ENCODE assay signal across 10 cellular contexts in genomic region chr1:200741808-200742207, GRCh38. TPM values are rescaled to one million over a fixed set of nuclear protein-coding genes. Genes with fewer than 3 reads are reported as not detected.
A peak's percentile ranks its signal among the peaks of the same experiment; 100 is the strongest.
DNase-seq lines count a peak whose midpoint lies in the region; ATAC-seq and TF ChIP-seq lines count a peak whose summit lies in the region.
"Had no signal": no experiment of that assay in that cellular context is flagged by ENCODE, and none has a peak within 500 bp of the region (broad histone marks: within the 10 kb centered on the region; RNA-seq: fewer than 3 reads in every experiment).

No MANE protein-coding gene starts in this region.

- H3K36me3 ChIP-seq in RWPE2 (ENCODE audit: low read depth) (peaks cover 64% of the 10 kb centered on the region), skeletal muscle tissue (ENCODE audit: control insufficient read depth in 3 of 3, insufficient read depth in 3 of 3, low read length in 3 of 3) (peaks cover 0 to 1% (median 0%) of the 10 kb centered on the region in 3 donors), transverse colon (no peaks in the 10 kb centered on the region)

- in situ Hi-C loops in transverse colon (cut with MboI; ENCODE audit: low pct_ligation_motif_present in 1 of 4, low pct_unique_long_range_greater_than_20kb in 1 of 4, low sequenced_read_pairs in 3 of 4), result no loop called here

- no peak for TF ChIP-seq EP300 in transverse colon (IDR thresholded peaks at IDR 0.05; ENCODE audit: low read depth)

- TF ChIP-seq CTCF in RWPE2 (IDR thresholded peaks at IDR 0.05; ENCODE audit: poor library complexity, severe bottlenecking) (no peak), fibroblast of the aortic adventitia (IDR thresholded peaks at IDR 0.05; ENCODE audit: insufficient read depth, low read length) (no peak), transverse colon (IDR thresholded peaks at IDR 0.05) (no peak)

- peak overlapping the region; percentile 100 for H3K4me3 ChIP-seq in RWPE2 (ENCODE audit: severe bottlenecking)
- peak overlapping the region; percentile 98 for H3K4me3 ChIP-seq in fibroblast of the aortic adventitia (ENCODE audit: low read depth, low read length)
- peak overlapping the region in 2 of 3 donors; percentile 10 to 49 for H3K4me3 ChIP-seq in skeletal muscle tissue (ENCODE audit: low read length in 3 of 3)
- peak overlapping the region in 1 of 4 donors; percentile 63 for H3K4me3 ChIP-seq in transverse colon
- H3K4me3 ChIP-seq: mucosa of descending colon had no signal

- intact Hi-C loops in transverse colon (cut with DNase I; ENCODE audit: low total_unique reads), result no loop called here

- H3K27ac ChIP-seq in RWPE2 (ENCODE audit: poor library complexity, severe bottlenecking) (peak overlapping the region; percentile 97), skeletal muscle tissue (ENCODE audit: low read depth, low read length) (no peak overlapping the region), transverse colon (no peak overlapping the region)

- H3K4me1 ChIP-seq in RWPE2 (ENCODE audit: insufficient read depth, poor library complexity, severe bottlenecking) (peaks cover 37% of the 10 kb centered on the region), skeletal muscle tissue (ENCODE audit: control insufficient read depth in 3 of 3, insufficient read depth in 3 of 3, low read length in 3 of 3) (peaks cover 10 to 19% (median 15%) of the 10 kb centered on the region in 3 donors), transverse colon (peaks cover 0 to 39% (median 17%) of the 10 kb centered on the region in 4 donors)

- H3K9ac ChIP-seq in skeletal muscle tissue (ENCODE audit: low read depth in 1 of 3, low read length in 3 of 3), result peak overlapping the region in 1 of 3 donors; percentile 91

- TF ChIP-seq POLR2A in transverse colon (IDR thresholded peaks at IDR 0.05), result no peak

- WGBS in transverse colon (ENCODE audit: low coverage in 1 of 2), 2 donors, result 20 to 38% methylated on average over 1 to 2 of the region's 2 CpGs

- ATAC-seq in GM18870 (IDR thresholded peaks at IDR 0.05; ENCODE audit: unreplicated experiment), result peak; percentile 33
- 0 out of 3 replicates have a peak, but pooled peaks have one; percentile 1 for ATAC-seq in RWPE2 (ENCODE audit: low read depth)
- ATAC-seq in GM21619 (IDR thresholded peaks at IDR 0.05; ENCODE audit: unreplicated experiment), result no peak
- ATAC-seq in GM19351 (IDR thresholded peaks at IDR 0.05; ENCODE audit: unreplicated experiment), result no peak
- ATAC-seq: mucosa of descending colon had no signal

- H3K9me3 ChIP-seq in RWPE2 (ENCODE audit: severe bottlenecking) (no peaks in the 10 kb centered on the region), skeletal muscle tissue (ENCODE audit: control insufficient read depth in 3 of 3, low read length in 3 of 3) (no peaks in the 10 kb centered on the region), transverse colon (no peaks in the 10 kb centered on the region)
- H3K9me3 ChIP-seq: mucosa of descending colon had no signal

- H3K27me3 ChIP-seq in RWPE2 (ENCODE audit: insufficient read depth, poor library complexity, severe bottlenecking), result no peaks in the 10 kb centered on the region
- no peaks in the 10 kb centered on the region for H3K27me3 ChIP-seq in skeletal muscle tissue (ENCODE audit: control insufficient read depth in 3 of 3, insufficient read depth in 3 of 3, low read length in 3 of 3)
- no peaks in the 10 kb centered on the region for H3K27me3 ChIP-seq in transverse colon

- DNase-seq in RWPE2 (ENCODE audit: low spot score) (no peak), fibroblast of the aortic adventitia (ENCODE audit: low read depth) (no peak), NCI-H1436 (lab: John Stamatoyannopoulos, UW) (no peak), transverse colon (no peak)
- DNase-seq: activated CD4-positive, alpha-beta T cell treated with anti-CD3 and anti-CD28 coated beads, Interleukin-2, amount 10 ng/mL, durations not matched to agents 7 days and 5 days; mucosa of descending colon had no signal

RNA-seq across cellular contexts. Expression of gene CAMSAP2, which starts 3.1 kb away (rescaled TPM):
- total RNA-seq in fibroblast of the aortic adventitia (ENCODE audit: low replicate concordance) (53.8 and 57.5 TPM in 2 replicates), skeletal muscle tissue (23.0 TPM), transverse colon (10 to 100 TPM in 1 of 4 donors, 1 to 10 TPM in 3; 8.2 to 12.5 (median 9.1) TPM)

Comparison
In these comparisons a context has a peak if more than half of its experiments do, and no peak if none do; other contexts are left out.
1. ATAC-seq: peak in GM18870 (single experiment) and RWPE2 (single experiment); none in GM21619 (single experiment) and GM19351 (single experiment).